8 cellular contexts compared by ENCODE assay signal in genomic region chr12:111407371-111408115, GRCh38. TPM values are rescaled to one million over a fixed set of nuclear protein-coding genes. Genes with fewer than 3 reads are reported as not detected.
A peak's percentile ranks its signal among the peaks of the same experiment; 100 is the strongest.
DNase-seq lines count a peak whose midpoint lies in the region; ATAC-seq, FAIRE-seq and TF ChIP-seq lines count a peak whose summit lies in the region.

No MANE protein-coding gene starts in this region.

- H3K4me2 ChIP-seq in OCI-LY7 (ENCODE audit: low read length), result peak overlapping the region; percentile 83
- H3K4me2 ChIP-seq in endothelial cell of umbilical vein (ENCODE audit: insufficient read depth, low read length), result peak overlapping the region; percentile 96

- H3K79me2 ChIP-seq in OCI-LY7 (ENCODE audit: insufficient read depth, low read depth, low read length), result peaks cover 59% of the 10 kb centered on the region
- peaks cover 67% of the 10 kb centered on the region for H3K79me2 ChIP-seq in endothelial cell of umbilical vein (ENCODE audit: control insufficient read depth, insufficient read depth, low read length)

- peak overlapping the region; percentile 81 to 97 (median 93) for H3K27ac Mint-ChIP-seq in CD8-positive, alpha-beta memory T cell

- no peaks in the 10 kb centered on the region for H3K9me3 ChIP-seq in CD8-positive, alpha-beta memory T cell (ENCODE audit: low read length)
- H3K9me3 ChIP-seq in OCI-LY7 (ENCODE audit: low read length) (no peaks in the 10 kb centered on the region), endothelial cell of umbilical vein (replicated peaks; ENCODE audit: control insufficient read depth, insufficient read depth, low read length) (no peaks in the 10 kb centered on the region), neuron (ENCODE audit: low read length) (no peaks in the 10 kb centered on the region)

- POLR2A ChIA-PET in CD8-positive, alpha-beta memory T cell (lab: Charles Lee), result interaction anchor here (0.7 to 3.2 kb wide), 4 partner anchors 23 to 37 kb away, joined by 3 to 24 read pairs (median 10); no protein-coding TSS in a partner anchor
- POLR2A ChIA-PET in OCI-LY7 (lab: Charles Lee) (interaction anchor here (1.1 kb wide), 1 partner anchor 9 kb away, joined by 3 read pairs; no protein-coding TSS in a partner anchor), endothelial cell of umbilical vein (lab: Charles Lee) (no interaction called here)

- intact Hi-C loops in OCI-LY7 (cut with micrococcal nuclease; ENCODE audit: unreplicated experiment) (loop anchor here (5.0 to 10.0 kb wide), 3 partner anchors 190 to 357 kb away; partner anchors contain the start of genes ACAD10, ALDH2, ATXN2 and BRAP), endothelial cell of umbilical vein (cut with micrococcal nuclease) (loop anchor here (5.0 kb wide), 1 partner anchor 190 kb away; the partner anchor contains the start of gene ATXN2)

- peaks cover 15% of the 10 kb centered on the region for H4K20me1 ChIP-seq in OCI-LY7 (ENCODE audit: insufficient read depth, low read length)
- no peaks in the 10 kb centered on the region for H4K20me1 ChIP-seq in endothelial cell of umbilical vein (replicated peaks; ENCODE audit: control insufficient read depth, extremely low read depth, insufficient read depth, low read length)

- BruUV-seq in OCI-LY7 (replicated peaks; lab: Mats Ljungman, UMichigan) (no TSS peak), endothelial cell of umbilical vein (replicated peaks; lab: Mats Ljungman, UMichigan) (no TSS peak)

- H3K4me1 Mint-ChIP-seq in CD8-positive, alpha-beta memory T cell, result peaks cover 68 to 90% (median 69%) of the 10 kb centered on the region in 3 donors

- no peaks in the 10 kb centered on the region for H3K27me3 Mint-ChIP-seq in CD8-positive, alpha-beta memory T cell

- no peak for TF ChIP-seq POLR2A in endothelial cell of umbilical vein (IDR thresholded peaks at IDR 0.05; ENCODE audit: low read depth, low read length)

- peak overlapping the region; percentile 92 for H3K27ac ChIP-seq in CD8-positive, alpha-beta memory T cell (ENCODE audit: low read depth, low read length)
- peak overlapping the region; percentile 66 for H3K27ac ChIP-seq in OCI-LY7 (ENCODE audit: low read depth, low read length, poor library complexity, severe bottlenecking)
- H3K27ac ChIP-seq in endothelial cell of umbilical vein (ENCODE audit: insufficient read depth, low read depth, low read length), result peak overlapping the region; percentile 87

- H3K27me3 ChIP-seq in CD8-positive, alpha-beta memory T cell (ENCODE audit: insufficient read depth, low read length, poor library complexity, severe bottlenecking), result no peaks in the 10 kb centered on the region
- no peaks in the 10 kb centered on the region for H3K27me3 ChIP-seq in endothelial cell of umbilical vein (ENCODE audit: control insufficient read depth in 2 of 2, insufficient read depth in 2 of 2, low read length in 2 of 2)
- H3K27me3 ChIP-seq in neuron (ENCODE audit: insufficient read depth, low read length), result peaks cover 3% of the 10 kb centered on the region

- H3K36me3 Mint-ChIP-seq in CD8-positive, alpha-beta memory T cell, result peaks cover 0 to 5% (median 0%) of the 10 kb centered on the region in 3 donors

- H2AFZ ChIP-seq in OCI-LY7 (ENCODE audit: low read length), result no peak overlapping the region
- no peak overlapping the region for H2AFZ ChIP-seq in endothelial cell of umbilical vein (ENCODE audit: low read depth, low read length)
- peak overlapping the region; percentile 87 for H2AFZ ChIP-seq in neuron (ENCODE audit: low read depth, low read length)

- CTCF ChIA-PET in CD8-positive, alpha-beta memory T cell (lab: Charles Lee), result interaction anchor here (1.2 to 27.8 kb wide), 4 partner anchors 11 to 41 kb away, joined by 3 to 1032 read pairs (median 11); no protein-coding TSS in a partner anchor
- CTCF ChIA-PET in OCI-LY7 (lab: Charles Lee; ENCODE audit: unreplicated experiment), result no interaction called here
- CTCF ChIA-PET in endothelial cell of umbilical vein (lab: Charles Lee), result interaction anchor here (0.8 to 7.7 kb wide), 3 partner anchors 11 to 43 kb away, joined by 3 to 101 read pairs (median 24); no protein-coding TSS in a partner anchor

- no peaks in the 10 kb centered on the region for H3K9me1 ChIP-seq in endothelial cell of umbilical vein (replicated peaks; ENCODE audit: control insufficient read depth, extremely low read depth, insufficient read depth, low read length)

- DNase-seq in CD8-positive, alpha-beta memory T cell, result no peak
- DNase-seq in OCI-LY7 (ENCODE audit: low spot score) (peak; percentile 36), endothelial cell of umbilical vein (ENCODE audit: low read depth, low spot score) (no peak), hippocampal formation (lab: John Stamatoyannopoulos, UW) (no peak), NCI-H1694 (lab: John Stamatoyannopoulos, UW) (no peak)

- H3K36me3 ChIP-seq in CD8-positive, alpha-beta memory T cell (ENCODE audit: insufficient read depth, low read length), result no peaks in the 10 kb centered on the region
- no peaks in the 10 kb centered on the region for H3K36me3 ChIP-seq in OCI-LY7 (ENCODE audit: insufficient read depth, low read length)
- no peaks in the 10 kb centered on the region for H3K36me3 ChIP-seq in endothelial cell of umbilical vein (ENCODE audit: control insufficient read depth in 2 of 2, extremely low read depth in 1 of 2, insufficient read depth in 2 of 2, low read length in 2 of 2)
- H3K36me3 ChIP-seq in neuron (ENCODE audit: insufficient read depth, low read length), result no peaks in the 10 kb centered on the region

- H3K9ac ChIP-seq in endothelial cell of umbilical vein (replicated peaks; ENCODE audit: extremely low read depth, insufficient read depth, low read length), result peak overlapping the region; percentile 95

- dilution Hi-C loops in endothelial cell of umbilical vein (cut with MboI; ENCODE audit: extremely low pct_ligation_motif_present, low sequenced_read_pairs), result no loop called here

- ATAC-seq in GM21515 (IDR thresholded peaks at IDR 0.05; ENCODE audit: unreplicated experiment), result no peak
- ATAC-seq in HG03521 (IDR thresholded peaks at IDR 0.05; ENCODE audit: unreplicated experiment), result no peak

- peak; percentile 12 for FAIRE-seq in endothelial cell of umbilical vein (lab: Jason Lieb, UNC)

- H3K4me3 Mint-ChIP-seq in CD8-positive, alpha-beta memory T cell, result peak overlapping the region; percentile 87 to 96 (median 91)

- H3K4me3 ChIP-seq in CD8-positive, alpha-beta memory T cell (ENCODE audit: low read length), result peak overlapping the region; percentile 81
- H3K4me3 ChIP-seq in OCI-LY7 (ENCODE audit: low read depth, low read length, poor library complexity, severe bottlenecking), result peak overlapping the region; percentile 93
- H3K4me3 ChIP-seq in endothelial cell of umbilical vein (replicated peaks in 1 of 3; ENCODE audit: insufficient read depth in 1 of 3, low read depth in 1 of 3, low read length in 3 of 3), result peak overlapping the region; percentile 83 to 94 (median 91)
- H3K4me3 ChIP-seq in neuron (ENCODE audit: low read length), result peak overlapping the region; percentile 60

- no peaks in the 10 kb centered on the region for H3K9me2 ChIP-seq in OCI-LY7 (ENCODE audit: insufficient read depth, low read length)

- peaks cover 84% of the 10 kb centered on the region for H3K4me1 ChIP-seq in CD8-positive, alpha-beta memory T cell (ENCODE audit: insufficient read depth, low read length)
- H3K4me1 ChIP-seq in OCI-LY7 (ENCODE audit: insufficient read depth, low read length, poor library complexity, severe bottlenecking) (peaks cover 78% of the 10 kb centered on the region), endothelial cell of umbilical vein (ENCODE audit: control insufficient read depth, extremely low read depth, insufficient read depth, low read length) (peaks cover 67% of the 10 kb centered on the region), neuron (ENCODE audit: insufficient read depth, low read length) (peaks cover 39% of the 10 kb centered on the region)

- H3K9me3 Mint-ChIP-seq in CD8-positive, alpha-beta memory T cell, result no peaks in the 10 kb centered on the region

- TF ChIP-seq CTCF in OCI-LY7 (conservative IDR thresholded peaks at IDR 0.05; ENCODE audit: low read length) (no peak), endothelial cell of umbilical vein (IDR thresholded peaks at IDR 0.05; ENCODE audit: extremely low read depth in 1 of 2, insufficient read depth in 1 of 2, low read depth in 1 of 2, low read length in 2 of 2) (no peak)

TF ChIP-seq in endothelial cell of umbilical vein, 7 proteins besides CTCF, POLR2A, EP300 and RAD21:
- TF ChIP-seq EZH2 (IDR thresholded peaks at IDR 0.05; ENCODE audit: borderline replicate concordance, low read depth, low read length, severe bottlenecking), result no peak
- TF ChIP-seq MYC (IDR thresholded peaks at IDR 0.05; ENCODE audit: low read depth, low read length), result no peak
- no peak for TF ChIP-seq FOS (IDR thresholded peaks at IDR 0.05; ENCODE audit: borderline replicate concordance, insufficient read depth, low read length)
- no peak for TF ChIP-seq POLR2AphosphoS5 (IDR thresholded peaks at IDR 0.05; ENCODE audit: insufficient read depth, low read depth, low read length)

RNA-seq across cellular contexts. Expression of gene SH2B3, which starts 1.8 kb away (rescaled TPM):
- 10 to 100 TPM; 46.8 to 48.9 TPM for total RNA-seq in CD8-positive, alpha-beta memory T cell
- polyA plus RNA-seq in CD8-positive, alpha-beta memory T cell, result 11.1 TPM
- total RNA-seq in OCI-LY7 (2014; rRNA removed; shearing (Covaris generic)), result 16.3 and 25.8 TPM in 2 replicates
- 45.9 and 51.3 TPM in 2 replicates for total RNA-seq in OCI-LY7 (2022)
- total RNA-seq in endothelial cell of umbilical vein, result 97.9 and 111 TPM in 2 replicates
- 63.1 and 69.7 TPM in 2 replicates for polyA plus RNA-seq in endothelial cell of umbilical vein
- polyA plus RNA-seq in endothelial cell of umbilical vein (2011; cell fraction: cytosol; rRNA removed), result 74.6 and 75.9 TPM in 2 replicates
- polyA plus RNA-seq in endothelial cell of umbilical vein (2011; cell fraction: nucleus; rRNA removed), result 53.9 and 63.7 TPM in 2 replicates
- 51.2 and 67.6 TPM in 2 replicates for polyA plus RNA-seq in endothelial cell of umbilical vein (2012)
- 59.8 and 60.1 TPM in 2 replicates for polyA minus RNA-seq in endothelial cell of umbilical vein
- 3.2 TPM for polyA minus RNA-seq in endothelial cell of umbilical vein (2011; cell fraction: cytosol; rRNA and poly(A)+ RNA removed)
- 27.6 and 29.2 TPM in 2 replicates for polyA minus RNA-seq in endothelial cell of umbilical vein (2011; cell fraction: nucleus; rRNA and poly(A)+ RNA removed)

RNA-seq across cellular contexts. Expression of gene PHETA1, which starts 38.6 kb away (rescaled TPM):
- total RNA-seq in CD8-positive, alpha-beta memory T cell, result 1 to 10 TPM; 3.8 to 3.9 TPM
- polyA plus RNA-seq in CD8-positive, alpha-beta memory T cell, result 1.8 TPM
- 0.70 and 0.73 TPM in 2 replicates for total RNA-seq in OCI-LY7 (2014; rRNA removed; shearing (Covaris generic))
- total RNA-seq in OCI-LY7 (2022) (2.7 TPM in 2 replicates), endothelial cell of umbilical vein (12.9 and 20.0 TPM in 2 replicates)
- polyA plus RNA-seq in endothelial cell of umbilical vein, result 10.6 and 12.8 TPM in 2 replicates
- polyA plus RNA-seq in endothelial cell of umbilical vein (2011; cell fraction: cytosol; rRNA removed), result 7.5 and 11.3 TPM in 2 replicates
- 10.4 and 13.9 TPM in 2 replicates for polyA plus RNA-seq in endothelial cell of umbilical vein (2011; cell fraction: nucleus; rRNA removed)
- 12.6 and 16.8 TPM in 2 replicates for polyA plus RNA-seq in endothelial cell of umbilical vein (2012)
- polyA minus RNA-seq in endothelial cell of umbilical vein, result 4.4 and 6.7 TPM in 2 replicates
- 1.8 TPM for polyA minus RNA-seq in endothelial cell of umbilical vein (2011; cell fraction: cytosol; rRNA and poly(A)+ RNA removed)
- 2.5 and 6.5 TPM in 2 replicates for polyA minus RNA-seq in endothelial cell of umbilical vein (2011; cell fraction: nucleus; rRNA and poly(A)+ RNA removed)
